ENCODE assay signal across 15 cellular contexts in the genomic region with DNA sequence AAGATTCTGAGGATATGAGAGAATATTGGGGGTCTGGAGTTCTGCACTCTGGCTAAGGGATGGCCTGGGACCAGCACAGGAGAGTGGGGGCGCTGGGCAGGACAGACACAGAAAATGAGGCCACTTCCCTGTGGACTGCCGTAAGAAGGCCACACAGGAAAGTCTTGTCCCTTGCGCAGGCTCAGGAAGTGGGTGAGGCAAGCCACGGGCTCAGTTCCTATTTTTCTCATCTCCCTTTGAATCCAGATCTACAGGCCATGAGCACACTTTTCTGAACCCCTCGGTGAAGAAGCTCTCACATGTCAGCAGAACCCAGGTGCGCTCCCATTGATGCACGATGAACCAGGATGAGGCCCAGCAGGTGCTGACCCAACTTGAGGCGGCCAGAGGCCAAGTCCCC.
"Had no signal": no experiment of that assay in that cellular context is flagged by ENCODE, and none has a peak within 500 bp of the region (broad histone marks: within the 10 kb centered on the region; RNA-seq: fewer than 3 reads in every experiment).

No MANE protein-coding gene starts in this region.

- ATAC-seq: activated CD4-positive, alpha-beta T cell treated with anti-CD3 and anti-CD28 coated beads for 36 hours; activated CD8-positive, alpha-beta T cell treated with anti-CD3 and anti-CD28 coated beads for 36 hours; activated T-cell treated with anti-CD3 and anti-CD28 coated beads, Interleukin-2, amount 50 U/mL, for 72 hours; psoas muscle; stimulated activated naive CD8-positive, alpha-beta T cell treated with anti-CD3 and anti-CD28 coated beads, Interleukin-15, amount 100 ng/mL, for 72 hours had no signal

- DNase-seq: activated CD4-positive, alpha-beta T cell treated with anti-CD3 and anti-CD28 coated beads for 36 hours; activated CD8-positive, alpha-beta memory T cell treated with anti-CD3 and anti-CD28 coated beads, Interleukin-2, amount 50 U/mL, for 4 hours; activated CD8-positive, alpha-beta T cell treated with anti-CD3 and anti-CD28 coated beads for 36 hours; activated naive CD8-positive, alpha-beta T cell treated with anti-CD3 and anti-CD28 coated beads, Interleukin-2, amount 10 ng/mL, durations not matched to agents 7 days and 5 days; activated T-cell treated with anti-CD3 and anti-CD28 coated beads, Interleukin-2, amount 50 U/mL, for 72 hours; anterior cingulate cortex; glutamatergic neuron; immature natural killer cell; psoas muscle; stimulated activated CD4-positive, alpha-beta T cell treated with anti-CD3 and anti-CD28 coated beads, Interleukin-15, amount 100 ng/mL, for 24 hours; stimulated activated CD4-positive, alpha-beta T cell treated with anti-CD3 and anti-CD28 coated beads, Interleukin-4, amount 100 ng/mL, for 4 hours; stimulated activated naive CD8-positive, alpha-beta T cell treated with anti-CD3 and anti-CD28 coated beads, Interleukin-15, amount 100 ng/mL, for 72 hours; T-helper 2 cell; testis had no signal

- H3K9me3 ChIP-seq: esophagus muscularis mucosa, psoas muscle, testis had no signal

- H3K4me1 ChIP-seq: psoas muscle had no signal

- H3K4me3 ChIP-seq: esophagus muscularis mucosa, psoas muscle, testis had no signal

- H3K27me3 ChIP-seq: esophagus muscularis mucosa, testis had no signal

- H3K36me3 ChIP-seq: esophagus muscularis mucosa had no signal

- H3K27ac ChIP-seq: esophagus muscularis mucosa, psoas muscle had no signal
